Comparison of ENCODE assay signal across 8 cellular contexts in the genomic region with DNA sequence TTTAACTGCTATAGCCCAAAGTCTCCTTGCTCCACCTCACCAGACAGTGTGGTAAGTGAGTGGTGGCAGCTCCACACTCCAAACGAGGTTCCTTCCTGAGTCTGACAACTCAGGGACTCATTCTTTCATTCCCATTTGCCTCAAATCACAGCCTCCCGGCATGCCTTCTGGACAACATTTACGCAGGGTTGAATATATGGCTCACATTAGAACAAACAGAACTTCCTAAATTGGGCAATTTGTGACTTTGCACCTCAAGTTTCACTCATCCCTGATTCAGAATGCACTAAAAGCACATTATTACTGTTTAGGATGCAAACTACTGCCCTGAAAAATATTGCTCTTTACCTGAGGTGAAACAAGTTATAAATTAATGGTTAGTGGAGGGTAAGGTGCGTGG.
"Had no signal": no experiment of that assay in that cellular context is flagged by ENCODE, and none has a peak within 500 bp of the region (broad histone marks: within the 10 kb centered on the region; RNA-seq: fewer than 3 reads in every experiment).

No MANE protein-coding gene starts in this region.

- DNase-seq: GM23248, GOT3, H7, HFFc6, IMR-90 had no signal

- H3K9me3 Mint-ChIP-seq: HFFc6 had no signal

- ATAC-seq: HCT116 had no signal

- H3K36me3 ChIP-seq: HAP-1 had no signal

- H3K27ac Mint-ChIP-seq: HFFc6 had no signal

- H3K9ac ChIP-seq: GM23248 had no signal

- H2AFZ ChIP-seq: GM23248 had no signal

- H3K4me1 ChIP-seq: HAP-1 had no signal

- H3K4me3 ChIP-seq: GM23248, HAP-1 had no signal

- H3K9me3 ChIP-seq: HAP-1 had no signal

- H3K4me3 Mint-ChIP-seq: HFFc6 had no signal

- H3K27ac ChIP-seq: GM23248, HL-60 had no signal
